Comparison of ENCODE assay signal across 1 cellular context in the genomic region with DNA sequence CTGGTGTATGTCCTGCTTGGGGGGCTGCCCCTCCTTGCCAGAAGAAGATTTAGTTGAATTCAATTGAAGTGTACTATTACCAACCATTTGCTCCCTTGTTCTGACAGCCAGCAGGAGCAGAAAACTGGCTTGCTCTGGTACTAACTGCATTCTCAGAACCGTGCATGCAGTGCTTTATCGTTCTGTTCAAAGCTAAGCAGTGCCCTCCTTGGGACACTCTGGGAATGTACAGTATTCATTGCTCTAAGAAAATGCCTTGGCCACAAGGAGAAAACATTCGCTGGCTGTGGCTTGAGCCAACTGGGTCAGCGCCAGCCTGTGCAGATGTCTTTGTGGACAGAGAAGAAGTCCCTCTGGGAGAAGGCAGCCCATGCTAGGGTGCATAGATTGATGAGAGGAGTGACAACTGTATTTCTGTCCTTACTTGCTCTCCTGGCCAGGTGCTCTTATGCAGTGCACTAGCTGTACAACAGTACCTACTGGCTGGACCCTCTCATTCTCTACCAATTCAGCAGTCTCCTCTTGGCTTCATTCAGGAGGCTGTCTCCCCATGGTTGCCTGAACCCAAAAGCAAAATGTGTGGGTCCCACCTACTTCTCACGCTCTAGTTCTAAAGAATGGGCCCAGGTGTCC.
TF ChIP-seq lines count a peak whose summit lies in the region.

No MANE protein-coding gene starts in this region.

TF ChIP-seq in HEK293T, 16 proteins besides CTCF, POLR2A, EP300 and RAD21 (continued from another document):
- TF ChIP-seq, protein P1, sequence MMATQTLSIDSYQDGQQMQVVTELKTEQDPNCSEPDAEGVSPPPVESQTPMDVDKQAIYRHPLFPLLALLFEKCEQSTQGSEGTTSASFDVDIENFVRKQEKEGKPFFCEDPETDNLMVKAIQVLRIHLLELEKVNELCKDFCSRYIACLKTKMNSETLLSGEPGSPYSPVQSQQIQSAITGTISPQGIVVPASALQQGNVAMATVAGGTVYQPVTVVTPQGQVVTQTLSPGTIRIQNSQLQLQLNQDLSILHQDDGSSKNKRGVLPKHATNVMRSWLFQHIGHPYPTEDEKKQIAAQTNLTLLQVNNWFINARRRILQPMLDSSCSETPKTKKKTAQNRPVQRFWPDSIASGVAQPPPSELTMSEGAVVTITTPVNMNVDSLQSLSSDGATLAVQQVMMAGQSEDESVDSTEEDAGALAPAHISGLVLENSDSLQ (IDR thresholded peaks at IDR 0.05): no peak
- TF ChIP-seq FOXK2 (IDR thresholded peaks at IDR 0.05): no peak
- no peak for TF ChIP-seq L3MBTL2 (conservative IDR thresholded peaks at IDR 0.05)
- no peak for TF ChIP-seq NFRKB (IDR thresholded peaks at IDR 0.05)
- no peak for TF ChIP-seq SUZ12 (IDR thresholded peaks at IDR 0.05)
- no peak for TF ChIP-seq ELF4 (IDR thresholded peaks at IDR 0.05)
- TF ChIP-seq TARDBP (IDR thresholded peaks at IDR 0.05): no peak
TF ChIP-seq in HEK293T: peak in this region for 0.
